13 cellular contexts compared by ENCODE assay signal in genomic region chr9:122642226-122642625, GRCh38. TPM values are rescaled to one million over a fixed set of nuclear protein-coding genes. Genes with fewer than 3 reads are reported as not detected.
A peak's percentile ranks its signal among the peaks of the same experiment; 100 is the strongest.
DNase-seq lines count a peak whose midpoint lies in the region; ATAC-seq and TF ChIP-seq lines count a peak whose summit lies in the region.
"Had no signal": no experiment of that assay in that cellular context is flagged by ENCODE, and none has a peak within 500 bp of the region (broad histone marks: within the 10 kb centered on the region; RNA-seq: fewer than 3 reads in every experiment).

No MANE protein-coding gene starts in this region.

- no CpG with 5 or more reads among the region's 2 CpGs for WGBS in IMR-90 (ENCODE audit: extremely low coverage in 2 of 2, insufficient read length in 1 of 2), 2 experiments

- H3K4ac ChIP-seq in IMR-90 (ENCODE audit: low read depth, low read length): no peak overlapping the region

- H3K27ac ChIP-seq in IMR-90 (ENCODE audit: insufficient read depth, low read length) (no peak overlapping the region), neural progenitor cell (no peak overlapping the region), dorsolateral prefrontal cortex (no peak overlapping the region)
- H3K27ac ChIP-seq: Peyer's patch had no signal

- no peak overlapping the region for H4K91ac ChIP-seq in IMR-90 (ENCODE audit: insufficient read depth, low read depth, low read length)

- TF ChIP-seq CTCF in IMR-90 (conservative IDR thresholded peaks at IDR 0.05; ENCODE audit: low read depth, low read length) (no peak), neural progenitor cell (IDR thresholded peaks at IDR 0.05) (no peak), dorsolateral prefrontal cortex (IDR thresholded peaks at IDR 0.05 in 54 of 56, conservative IDR thresholded peaks at IDR 0.05 in 2 of 56; ENCODE audit: low read depth in 1 of 56, partially characterized antibody in 56 of 56) (no peak)

- no peak for TF ChIP-seq POLR2A in IMR-90 (IDR thresholded peaks at IDR 0.05; ENCODE audit: low read depth, low read length)

- H3K79me1 ChIP-seq in IMR-90 (ENCODE audit: low read depth in 1 of 2, low read length in 2 of 2): no peaks in the 10 kb centered on the region

- H3K4me3 ChIP-seq in IMR-90 (ENCODE audit: insufficient read depth, low read depth, low read length): no peak overlapping the region
- H3K4me3 ChIP-seq in neural progenitor cell: no peak overlapping the region
- no peak overlapping the region for H3K4me3 ChIP-seq in dorsolateral prefrontal cortex
- H3K4me3 ChIP-seq: mucosa of descending colon, Peyer's patch had no signal

- no peak overlapping the region for H4K5ac ChIP-seq in IMR-90 (ENCODE audit: low read depth, low read length)

- H2BK15ac ChIP-seq in IMR-90 (ENCODE audit: low read depth, low read length): no peak overlapping the region

- H3K27me3 ChIP-seq in IMR-90 (ENCODE audit: control insufficient read depth, insufficient read depth, low read length) (no peaks in the 10 kb centered on the region), neural progenitor cell (no peaks in the 10 kb centered on the region), dorsolateral prefrontal cortex (no peaks in the 10 kb centered on the region)
- H3K27me3 ChIP-seq: Peyer's patch had no signal

- dilution Hi-C loops in IMR-90 (cut with HindIII; ENCODE audit: low sequenced_read_pairs, unreplicated experiment): no loop called here

- no peak overlapping the region for H3K27ac Mint-ChIP-seq in activated T-helper 17 cell treated with anti-CD3 and anti-CD28 coated beads, Interleukin-2, amount 50 U/mL, for 72 hours
- H3K27ac Mint-ChIP-seq in neural progenitor cell: no peak overlapping the region
- H3K27ac Mint-ChIP-seq: activated naive CD8-positive, alpha-beta T cell had no signal

- no peak overlapping the region for H2BK5ac ChIP-seq in IMR-90 (ENCODE audit: low read depth, low read length, poor library complexity, severe bottlenecking)

- H2AFZ ChIP-seq in IMR-90 (replicated peaks; ENCODE audit: low read length, poor library complexity): no peak overlapping the region
- H2AFZ ChIP-seq in neural progenitor cell (replicated peaks): no peak overlapping the region

- H2BK20ac ChIP-seq in IMR-90 (ENCODE audit: low read depth, low read length): no peak overlapping the region

- H3K23ac ChIP-seq in IMR-90 (ENCODE audit: low read depth, low read length): no peak overlapping the region

- H3K14ac ChIP-seq in IMR-90 (replicated peaks; ENCODE audit: low read depth, low read length): no peak overlapping the region

- H4K8ac ChIP-seq in IMR-90 (ENCODE audit: low read depth in 2 of 2, low read length in 2 of 2): no peak overlapping the region

- in situ Hi-C loops in IMR-90 (cut with MboI; ENCODE audit: low sequenced_read_pairs) (no loop called here), T47D (cut with HindIII; ENCODE audit: low pct_unique_long_range_greater_than_20kb, low sequenced_read_pairs) (no loop called here)

- BruUV-seq in IMR-90 (replicated peaks; lab: Mats Ljungman, UMichigan): no TSS peak

- no peak overlapping the region for H2BK120ac ChIP-seq in IMR-90 (ENCODE audit: low read depth, low read length)

- H3K9me3 ChIP-seq in IMR-90 (ENCODE audit: control insufficient read depth, insufficient read depth, low read length): no peaks in the 10 kb centered on the region
- H3K9me3 ChIP-seq in neural progenitor cell (ENCODE audit: low read depth): peaks cover 30% of the 10 kb centered on the region
- H3K9me3 ChIP-seq: mucosa of descending colon, Peyer's patch had no signal

- H3K9ac ChIP-seq in IMR-90 (ENCODE audit: low read depth, low read length): no peak overlapping the region
- H3K9ac ChIP-seq in neural progenitor cell: no peak overlapping the region

- no peak overlapping the region for H3K4me3 Mint-ChIP-seq in activated T-helper 17 cell treated with anti-CD3 and anti-CD28 coated beads, Interleukin-2, amount 50 U/mL, for 72 hours
- no peak overlapping the region for H3K4me3 Mint-ChIP-seq in neural progenitor cell
- H3K4me3 Mint-ChIP-seq: activated naive CD8-positive, alpha-beta T cell had no signal

- H4K20me1 ChIP-seq in IMR-90 (ENCODE audit: insufficient read depth, low read length): no peaks in the 10 kb centered on the region
- H4K20me1 ChIP-seq in neural progenitor cell (ENCODE audit: low read depth): no peaks in the 10 kb centered on the region

- no peaks in the 10 kb centered on the region for H3K79me2 ChIP-seq in neural progenitor cell (ENCODE audit: low read depth)

- H3K36me3 Mint-ChIP-seq in activated T-helper 17 cell treated with anti-CD3 and anti-CD28 coated beads, Interleukin-2, amount 50 U/mL, for 72 hours (ENCODE audit: low read depth): no peaks in the 10 kb centered on the region
- no peaks in the 10 kb centered on the region for H3K36me3 Mint-ChIP-seq in neural progenitor cell

- DNase-seq in AG08396 (ENCODE audit: low spot score): peak; percentile 14
- no peak for DNase-seq in IMR-90
- peak; percentile 69 to 77 for DNase-seq in T47D (ENCODE audit: low read depth in 1 of 2, low spot score in 1 of 2)
- DNase-seq in neural progenitor cell (ENCODE audit: low spot score): no peak
- no peak for DNase-seq in dorsolateral prefrontal cortex
- DNase-seq: DMS79, mucosa of descending colon, NCI-H446, Peyer's patch had no signal

- no peak overlapping the region for H3K4me2 ChIP-seq in IMR-90 (ENCODE audit: low read depth, low read length)
- no peak overlapping the region for H3K4me2 ChIP-seq in neural progenitor cell

- H3K18ac ChIP-seq in IMR-90 (ENCODE audit: low read depth, low read length): no peak overlapping the region

- no peaks in the 10 kb centered on the region for H3K4me1 Mint-ChIP-seq in activated T-helper 17 cell treated with anti-CD3 and anti-CD28 coated beads, Interleukin-2, amount 50 U/mL, for 72 hours
- H3K4me1 Mint-ChIP-seq in neural progenitor cell: no peaks in the 10 kb centered on the region

- H3K9me1 ChIP-seq in IMR-90 (ENCODE audit: insufficient read depth, low read length): no peaks in the 10 kb centered on the region

- peaks cover 20% of the 10 kb centered on the region for H3K27me3 Mint-ChIP-seq in activated T-helper 17 cell treated with anti-CD3 and anti-CD28 coated beads, Interleukin-2, amount 50 U/mL, for 72 hours
- peaks cover 2% of the 10 kb centered on the region for H3K27me3 Mint-ChIP-seq in neural progenitor cell (ENCODE audit: insufficient read depth, low read depth)

- no peak for TF ChIP-seq RAD21 in IMR-90 (IDR thresholded peaks at IDR 0.05; ENCODE audit: low read length)

- CTCF ChIA-PET in IMR-90 (lab: Yijun Ruan, JAX): no interaction called here

- POLR2A ChIA-PET in IMR-90 (lab: Charles Lee; ENCODE audit: unreplicated experiment): no interaction called here

- peak; percentile 59; the same call in 1 of the 2 replicates for ATAC-seq in IMR-90 (ENCODE audit: low read depth)
- ATAC-seq in activated T-helper 17 cell treated with anti-CD3 and anti-CD28 coated beads, Interleukin-2, amount 50 U/mL, for 72 hours (replicated peaks): no peak
- ATAC-seq: mucosa of descending colon had no signal

- H2AK9ac ChIP-seq in IMR-90 (replicated peaks; ENCODE audit: low read depth, low read length, poor library complexity): no peak overlapping the region

- H2AK5ac ChIP-seq in IMR-90 (ENCODE audit: low read depth, low read length): no peak overlapping the region

- H3K56ac ChIP-seq in IMR-90 (ENCODE audit: extremely low read depth, insufficient read depth, low read length): no peak overlapping the region

- intact Hi-C loops in IMR-90 (cut with micrococcal nuclease): no loop called here
- intact Hi-C loops in dorsolateral prefrontal cortex (cut with DNase I): no loop called here

- peaks cover 20% of the 10 kb centered on the region for H3K9me3 Mint-ChIP-seq in activated T-helper 17 cell treated with anti-CD3 and anti-CD28 coated beads, Interleukin-2, amount 50 U/mL, for 72 hours
- H3K9me3 Mint-ChIP-seq in neural progenitor cell: no peaks in the 10 kb centered on the region

- H3K36me3 ChIP-seq in IMR-90 (ENCODE audit: control insufficient read depth, insufficient read depth, low read length) (no peaks in the 10 kb centered on the region), neural progenitor cell (no peaks in the 10 kb centered on the region)
- H3K36me3 ChIP-seq: Peyer's patch had no signal

- no peaks in the 10 kb centered on the region for H3F3A ChIP-seq in neural progenitor cell (ENCODE audit: low read depth)

- H3K4me1 ChIP-seq in IMR-90 (ENCODE audit: control insufficient read depth, insufficient read depth, low read length) (no peaks in the 10 kb centered on the region), neural progenitor cell (no peaks in the 10 kb centered on the region)
- H3K4me1 ChIP-seq: Peyer's patch had no signal

RNA-seq across cellular contexts. Expression of gene OR1B1, which starts 15.2 kb away (rescaled TPM):
- total RNA-seq in IMR-90 (2012; rRNA removed) (not detected in 2 replicates), neural progenitor cell (ENCODE audit: low replicate concordance) (not detected in 2 replicates), dorsolateral prefrontal cortex (1 to 10 TPM in 3 of 120 experiments, under 1 TPM in 28, not detected in 89; 0.32 to 1.5 (median 0.63) TPM)
- not detected in 2 replicates for polyA plus RNA-seq in IMR-90 (2012; rRNA removed)
- not detected in 2 replicates for polyA plus RNA-seq in IMR-90 (2012; cell fraction: cytosol; rRNA removed)
- 0.08 and 0.22 TPM in 2 replicates for polyA plus RNA-seq in IMR-90 (2012; cell fraction: nucleus; rRNA removed; ENCODE audit: low replicate concordance)
- total RNA-seq in activated T-helper 17 cell treated with anti-CD3 and anti-CD28 coated beads, Interleukin-2, amount 50 U/mL, for 72 hours: under 1 TPM; 0.26 TPM
- total RNA-seq: chondrocyte, mucosa of descending colon, posterior vena cava had no signal

RNA-seq across cellular contexts. Expression of gene OR1L1, which starts 19.3 kb away (rescaled TPM):
- not detected in 2 replicates for total RNA-seq in IMR-90 (2012; rRNA removed)
- polyA plus RNA-seq in IMR-90 (2012; rRNA removed): not detected in 2 replicates
- polyA plus RNA-seq in IMR-90 (2012; cell fraction: cytosol; rRNA removed): not detected in 2 replicates
- not detected in 2 replicates for polyA plus RNA-seq in IMR-90 (2012; cell fraction: nucleus; rRNA removed; ENCODE audit: low replicate concordance)
- total RNA-seq in activated T-helper 17 cell treated with anti-CD3 and anti-CD28 coated beads, Interleukin-2, amount 50 U/mL, for 72 hours: not detected
- not detected in 2 replicates for total RNA-seq in neural progenitor cell (ENCODE audit: low replicate concordance)
- under 1 TPM in 5 of 120 experiments, not detected in 115; 0.55 to 0.64 (median 0.59) TPM for total RNA-seq in dorsolateral prefrontal cortex
- total RNA-seq: chondrocyte, mucosa of descending colon, Peyer's patch, posterior vena cava had no signal

RNA-seq across cellular contexts. Expression of gene OR1Q1, which starts 27.7 kb away (rescaled TPM):
- total RNA-seq in IMR-90 (2012; rRNA removed) (not detected in 2 replicates), neural progenitor cell (ENCODE audit: low replicate concordance) (not detected in 2 replicates), dorsolateral prefrontal cortex (1 to 10 TPM in 2 of 120 experiments, under 1 TPM in 8, not detected in 110; 0.44 to 1.2 (median 0.56) TPM)
- polyA plus RNA-seq in IMR-90 (2012; rRNA removed): not detected in 2 replicates
- polyA plus RNA-seq in IMR-90 (2012; cell fraction: cytosol; rRNA removed): not detected in 2 replicates
- polyA plus RNA-seq in IMR-90 (2012; cell fraction: nucleus; rRNA removed; ENCODE audit: low replicate concordance): 0.40 TPM in 1 of 2 replicates, not detected in the other
- total RNA-seq in activated T-helper 17 cell treated with anti-CD3 and anti-CD28 coated beads, Interleukin-2, amount 50 U/mL, for 72 hours: under 1 TPM in 1 of 2 donors, not detected in 1; 0.45 TPM
- total RNA-seq: chondrocyte, mucosa of descending colon, Peyer's patch, posterior vena cava had no signal

RNA-seq across cellular contexts. Expression of gene OR1L3, which starts 32.7 kb away (rescaled TPM):
- total RNA-seq in IMR-90 (2012; rRNA removed): not detected in 2 replicates
- not detected in 2 replicates for polyA plus RNA-seq in IMR-90 (2012; rRNA removed)
- not detected in 2 replicates for polyA plus RNA-seq in IMR-90 (2012; cell fraction: cytosol; rRNA removed)
- not detected in 2 replicates for polyA plus RNA-seq in IMR-90 (2012; cell fraction: nucleus; rRNA removed; ENCODE audit: low replicate concordance)
- not detected for total RNA-seq in activated T-helper 17 cell treated with anti-CD3 and anti-CD28 coated beads, Interleukin-2, amount 50 U/mL, for 72 hours
- not detected in 2 replicates for total RNA-seq in neural progenitor cell (ENCODE audit: low replicate concordance)
- under 1 TPM in 9 of 120 experiments, not detected in 111; 0.42 to 0.85 (median 0.65) TPM for total RNA-seq in dorsolateral prefrontal cortex
- total RNA-seq: chondrocyte, mucosa of descending colon, Peyer's patch, posterior vena cava had no signal

RNA-seq across cellular contexts. Expression of gene OR1L8, which starts 59.0 kb away (rescaled TPM):
- not detected in 2 replicates for total RNA-seq in IMR-90 (2012; rRNA removed)
- not detected in 2 replicates for polyA plus RNA-seq in IMR-90 (2012; rRNA removed)
- polyA plus RNA-seq in IMR-90 (2012; cell fraction: cytosol; rRNA removed): not detected in 2 replicates
- 0.05 and 0.18 TPM in 2 replicates for polyA plus RNA-seq in IMR-90 (2012; cell fraction: nucleus; rRNA removed; ENCODE audit: low replicate concordance)
- not detected for total RNA-seq in activated T-helper 17 cell treated with anti-CD3 and anti-CD28 coated beads, Interleukin-2, amount 50 U/mL, for 72 hours
- not detected in 2 replicates for total RNA-seq in neural progenitor cell (ENCODE audit: low replicate concordance)
- 1 to 10 TPM in 1 of 120 experiments, under 1 TPM in 70, not detected in 49; 0.19 to 1.2 (median 0.47) TPM for total RNA-seq in dorsolateral prefrontal cortex
- total RNA-seq: chondrocyte, Peyer's patch had no signal

Comparison
In these comparisons a context has a peak if more than half of its experiments do, and no peak if none do; other contexts are left out.
1. DNase-seq: peak in AG08396 (single experiment) and T47D (2 of 2); none in IMR-90 (single experiment), neural progenitor cell (single experiment) and dorsolateral prefrontal cortex (0 of 10).